In the genomic region with DNA sequence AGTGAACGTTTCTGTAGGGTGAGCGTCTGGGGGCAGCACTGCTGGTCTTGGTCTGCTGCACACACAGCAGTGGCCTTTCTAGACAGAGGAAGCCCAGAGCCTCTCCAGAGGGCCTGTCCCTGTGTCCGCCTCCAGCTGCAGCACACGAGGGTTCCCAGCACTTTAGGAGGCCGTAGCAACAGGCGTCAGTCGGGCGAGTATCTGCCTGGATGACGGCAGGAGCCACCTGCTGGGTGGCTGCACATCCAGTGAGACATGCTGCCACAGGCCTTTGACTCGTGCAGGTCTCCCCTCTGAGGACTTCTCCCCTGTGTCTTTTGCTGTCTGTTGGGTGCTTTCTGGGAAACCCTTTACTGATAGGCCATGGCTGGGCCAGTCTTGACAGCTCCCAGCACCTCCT, we compare ENCODE assay signal across 24 cellular contexts. TPM values are rescaled to one million over a fixed set of nuclear protein-coding genes. Genes with fewer than 3 reads are reported as not detected.
"Had no signal": no experiment of that assay in that cellular context is flagged by ENCODE, and none has a peak within 500 bp of the region (broad histone marks: within the 10 kb centered on the region; RNA-seq: fewer than 3 reads in every experiment).

No MANE protein-coding gene starts in this region.

- H3K27me3 Mint-ChIP-seq: dendritic cell treated with granulocyte-macrophage colony-stimulating factor and Interleukin-4, amounts not matched to agents 40 ng/mL and 50 ng/mL, for 4 days; naive thymus-derived CD4-positive, alpha-beta T cell; progenitor cell of endocrine pancreas had no signal

- DNase-seq: erythroblast; heart right ventricle; hypothalamus; mammary epithelial cell; naive thymus-derived CD4-positive, alpha-beta T cell; nucleus accumbens; pancreas; right cardiac atrium; small intestine; stimulated activated CD4-positive, alpha-beta T cell treated with anti-CD3 and anti-CD28 coated beads, Interleukin-12 subunit alpha, Interleukin-12 subunit beta, amount 100 ng/mL, for 4 hours; stimulated activated naive CD8-positive, alpha-beta T cell treated with anti-CD3 and anti-CD28 coated beads, Interleukin-15, Interleukin-2, amounts not matched to agents 100 U/mL and 50 U/mL, for 24 hours; tibial artery; upper lobe of left lung; uterus had no signal

- H3K36me3 ChIP-seq: uterus had no signal

- ATAC-seq: heart right ventricle; left lobe of liver; naive thymus-derived CD4-positive, alpha-beta T cell; right cardiac atrium; stimulated activated naive CD8-positive, alpha-beta T cell treated with anti-CD3 and anti-CD28 coated beads, Interleukin-15, Interleukin-2, amounts not matched to agents 100 U/mL and 50 U/mL, for 24 hours had no signal

- H3K27me3 ChIP-seq: heart right ventricle, pancreas, suprapubic skin, tibial artery, upper lobe of left lung, uterus had no signal

- FAIRE-seq: colon, endothelial cell of umbilical vein, frontal cortex, islet of Langerhans, pancreas, small intestine had no signal

- H3K4me1 ChIP-seq: pancreas had no signal

- H3K4me3 Mint-ChIP-seq: dendritic cell treated with granulocyte-macrophage colony-stimulating factor and Interleukin-4, amounts not matched to agents 40 ng/mL and 50 ng/mL, for 4 days; naive thymus-derived CD4-positive, alpha-beta T cell had no signal

- H3K27ac Mint-ChIP-seq: dendritic cell treated with granulocyte-macrophage colony-stimulating factor and Interleukin-4, amounts not matched to agents 40 ng/mL and 50 ng/mL, for 4 days; naive thymus-derived CD4-positive, alpha-beta T cell; progenitor cell of endocrine pancreas had no signal

- H3K27ac ChIP-seq: heart right ventricle, pancreas, suprapubic skin, tibial artery, upper lobe of left lung had no signal

- H3K4me3 ChIP-seq: heart right ventricle, pancreas, suprapubic skin, tibial artery, upper lobe of left lung, uterus had no signal

- H3K9me3 Mint-ChIP-seq: dendritic cell treated with granulocyte-macrophage colony-stimulating factor and Interleukin-4, amounts not matched to agents 40 ng/mL and 50 ng/mL, for 4 days; naive thymus-derived CD4-positive, alpha-beta T cell had no signal

- H3K9me3 ChIP-seq: heart right ventricle, pancreas, suprapubic skin, tibial artery, upper lobe of left lung, uterus had no signal

RNA-seq across cellular contexts. Expression of gene TSKS, which starts 25.8 kb away (rescaled TPM):
- total RNA-seq: endothelial cell of umbilical vein, frontal cortex, glomerular endothelial cell, mammary epithelial cell, progenitor cell of endocrine pancreas had no signal
- polyA plus RNA-seq: mammary epithelial cell, neural cell had no signal
